24 cellular contexts compared by ENCODE assay signal in genomic region chr16:55329791-55330190, GRCh38. TPM values are rescaled to one million over a fixed set of nuclear protein-coding genes. Genes with fewer than 3 reads are reported as not detected.
"Had no signal": no experiment of that assay in that cellular context is flagged by ENCODE, and none has a peak within 500 bp of the region (broad histone marks: within the 10 kb centered on the region; RNA-seq: fewer than 3 reads in every experiment).

No MANE protein-coding gene starts in this region.

- H2AFZ ChIP-seq: hepatocyte, parathyroid adenoma had no signal

- H3K4me1 ChIP-seq: foreskin keratinocyte, parathyroid adenoma, prostate gland, testis had no signal

- H3K27me3 ChIP-seq: testis had no signal

- H3K9me3 Mint-ChIP-seq: dendritic cell treated with granulocyte-macrophage colony-stimulating factor and Interleukin-4, amounts not matched to agents 40 ng/mL and 50 ng/mL, for 4 days; effector memory CD8-positive, alpha-beta T cell; natural killer cell; stimulated activated naive CD8-positive, alpha-beta T cell treated with anti-CD3 and anti-CD28 coated beads, Interleukin-15, Interleukin-2, amounts not matched to agents 100 ng/mL and 50 ng/mL, for 24 hours had no signal

- H3K9me3 ChIP-seq: prostate gland, right lobe of liver, spleen, testis, tibial nerve had no signal

- H3K27ac ChIP-seq: foreskin keratinocyte, hepatocyte, parathyroid adenoma, prostate gland, right lobe of liver, spleen, testis, tibial nerve had no signal

- H3K9ac ChIP-seq: parathyroid adenoma had no signal

- H3K36me3 Mint-ChIP-seq: natural killer cell; stimulated activated memory B cell treated with anti-CD40 and anti-IgM and Interleukin-4, amounts not matched to agents 10 μg/mL and 1 μg/mL and 100 μg/mL, for 72 hours had no signal

- H3K79me2 ChIP-seq: hepatocyte, parathyroid adenoma had no signal

- ATAC-seq: effector memory CD8-positive, alpha-beta T cell; foreskin keratinocyte; left lobe of liver; natural killer cell; stimulated activated memory B cell treated with anti-CD40 and anti-IgM and Interleukin-4, amounts not matched to agents 10 μg/mL and 1 μg/mL and 100 μg/mL, for 72 hours had no signal

- H3K4me3 Mint-ChIP-seq: dendritic cell treated with granulocyte-macrophage colony-stimulating factor and Interleukin-4, amounts not matched to agents 40 ng/mL and 50 ng/mL, for 4 days; effector memory CD8-positive, alpha-beta T cell; natural killer cell; stimulated activated memory B cell treated with anti-CD40 and anti-IgM and Interleukin-4, amounts not matched to agents 10 μg/mL and 1 μg/mL and 100 μg/mL, for 72 hours; stimulated activated naive CD8-positive, alpha-beta T cell treated with anti-CD3 and anti-CD28 coated beads, Interleukin-15, Interleukin-2, amounts not matched to agents 100 ng/mL and 50 ng/mL, for 24 hours had no signal

- H3K4me3 ChIP-seq: hepatocyte, prostate gland, right lobe of liver, testis, tibial nerve had no signal

- H3K27ac Mint-ChIP-seq: dendritic cell treated with granulocyte-macrophage colony-stimulating factor and Interleukin-4, amounts not matched to agents 40 ng/mL and 50 ng/mL, for 4 days; effector memory CD8-positive, alpha-beta T cell; natural killer cell; stimulated activated memory B cell treated with anti-CD40 and anti-IgM and Interleukin-4, amounts not matched to agents 10 μg/mL and 1 μg/mL and 100 μg/mL, for 72 hours; stimulated activated naive CD8-positive, alpha-beta T cell treated with anti-CD3 and anti-CD28 coated beads, Interleukin-15, Interleukin-2, amounts not matched to agents 100 ng/mL and 50 ng/mL, for 24 hours had no signal

- DNase-seq: cerebellar nuclear complex; effector memory CD8-positive, alpha-beta T cell; erythroblast; foreskin keratinocyte; head of caudate nucleus; kidney glomerular epithelial cell; mammary epithelial cell; natural killer cell; right lobe of liver; spleen; stimulated activated CD4-positive, alpha-beta T cell treated with anti-CD3 and anti-CD28 coated beads, Interleukin-15, amount 100 ng/mL, for 24 hours; stimulated activated CD4-positive, alpha-beta T cell treated with anti-CD3 and anti-CD28 coated beads, Interleukin-1b, Interleukin-23, amount 100 ng/mL, for 48 hours; stimulated activated CD4-positive, alpha-beta T cell treated with anti-CD3 and anti-CD28 coated beads, Interleukin-4, amount 100 ng/mL, for 24 hours; testis had no signal

- H3K36me3 ChIP-seq: prostate gland, right lobe of liver, spleen, tibial nerve had no signal

RNA-seq across cellular contexts. Expression of gene IRX6, which starts 5.8 kb away (rescaled TPM):
- total RNA-seq: foreskin keratinocyte, left lobe of liver, mammary epithelial cell, natural killer cell, right lobe of liver, skeletal muscle tissue, ureter had no signal
